In genomic region chr15:79265987-79266579, GRCh38 we compare ENCODE assay signal across 21 cellular contexts. TPM values are rescaled to one million over a fixed set of nuclear protein-coding genes. Genes with fewer than 3 reads are reported as not detected.
DNase-seq lines count a peak whose midpoint lies in the region; ATAC-seq and TF ChIP-seq lines count a peak whose summit lies in the region.
"Had no signal": no experiment of that assay in that cellular context is flagged by ENCODE, and none has a peak within 500 bp of the region (broad histone marks: within the 10 kb centered on the region; RNA-seq: fewer than 3 reads in every experiment).

No MANE protein-coding gene starts in this region.

- intact Hi-C loops in heart left ventricle (cut with DNase I), result no loop called here

- H3K27ac ChIP-seq in caudate nucleus (ENCODE audit: low read depth, low read length), result peak overlapping the region; percentile 16
- H3K27ac ChIP-seq in heart left ventricle, result peak overlapping the region in 7 of 12 donors; percentile 6 to 67 (median 48)
- peak overlapping the region; percentile 1 for H3K27ac ChIP-seq in layer of hippocampus (ENCODE audit: low read depth, low read length)
- no peak overlapping the region for H3K27ac ChIP-seq in Peyer's patch
- H3K27ac ChIP-seq: BLaER1 treated with 17β-estradiol and CSF1 and Interleukin-3, amounts not matched to agents 10 nM and 100 nM had no signal

- H3K9me3 ChIP-seq in heart left ventricle (no peaks in the 10 kb centered on the region), BE2C (no peaks in the 10 kb centered on the region), Peyer's patch (no peaks in the 10 kb centered on the region)
- H3K9me3 ChIP-seq: BLaER1 treated with 17β-estradiol and CSF1 and Interleukin-3, amounts not matched to agents 10 nM and 100 nM; MG63 had no signal

- peaks cover 0 to 19% (median 8%) of the 10 kb centered on the region in 12 donors for H3K4me1 ChIP-seq in heart left ventricle
- no peaks in the 10 kb centered on the region for H3K4me1 ChIP-seq in BE2C
- H3K4me1 ChIP-seq in Peyer's patch, result no peaks in the 10 kb centered on the region

- H3K4me3 ChIP-seq in heart left ventricle (no peak overlapping the region), BE2C (ENCODE audit: low read depth, low read length) (no peak overlapping the region), Peyer's patch (no peak overlapping the region)
- H3K4me3 ChIP-seq: BLaER1 treated with 17β-estradiol and CSF1 and Interleukin-3, amounts not matched to agents 10 nM and 100 nM; MG63 had no signal

- H3K36me3 ChIP-seq in heart left ventricle (no peaks in the 10 kb centered on the region), BE2C (no peaks in the 10 kb centered on the region), Peyer's patch (no peaks in the 10 kb centered on the region)
- H3K36me3 ChIP-seq: BLaER1 treated with 17β-estradiol and CSF1 and Interleukin-3, amounts not matched to agents 10 nM and 100 nM; MG63 had no signal

- no peak for DNase-seq in caudate nucleus (lab: John Stamatoyannopoulos, UW)
- DNase-seq in heart left ventricle, result peak in 2 of 5 donors; percentile 14 to 33
- peak; percentile 62 for DNase-seq in superior temporal gyrus (ENCODE audit: extremely low spot score)
- no peak for DNase-seq in GM19238 (ENCODE audit: insufficient read length, low spot score)
- DNase-seq in NAMALWA (ENCODE audit: low spot score), result no peak
- DNase-seq in BE2C, result no peak
- DNase-seq in Peyer's patch, result no peak
- DNase-seq: CD8-positive, alpha-beta memory T cell; DMS79 treated with DMSO at 0.1 percent for 48 hours; Kasumi-1; MG63; NCI-H1092; NCI-H1436 treated with DMSO at 0.1 percent for 48 hours; NCI-H2029; NCI-H2171; NCI-H526; PC-3 had no signal

- TF ChIP-seq POLR2A in heart left ventricle (IDR thresholded peaks at IDR 0.05) (no peak), Peyer's patch (IDR thresholded peaks at IDR 0.05) (no peak)

- ATAC-seq in heart left ventricle, result peak; percentile 74 to 93 (median 87)
- ATAC-seq: PC-3 had no signal

- H3K27me3 ChIP-seq in heart left ventricle, result peaks cover 0 to 13% (median 0%) of the 10 kb centered on the region in 9 donors
- H3K27me3 ChIP-seq in layer of hippocampus (ENCODE audit: control insufficient read depth, insufficient read depth, low read length), result no peaks in the 10 kb centered on the region
- 0 out of 2 replicates have a peak, but pooled peaks cover 4% of the 10 kb centered on the region for H3K27me3 ChIP-seq in BE2C
- H3K27me3 ChIP-seq in Peyer's patch, result no peaks in the 10 kb centered on the region
- H3K27me3 ChIP-seq: BLaER1 treated with 17β-estradiol and CSF1 and Interleukin-3, amounts not matched to agents 10 nM and 100 nM had no signal

- TF ChIP-seq CTCF in heart left ventricle (IDR thresholded peaks at IDR 0.05) (no peak), BE2C (IDR thresholded peaks at IDR 0.05; ENCODE audit: low read depth, low read length) (no peak), Peyer's patch (IDR thresholded peaks at IDR 0.05) (no peak)

- 38 to 54% (median 39%) methylated on average over 3 of the region's 3 CpGs for WGBS in heart left ventricle, 4 donors

RNA-seq across cellular contexts. Expression of gene ANKRD34C, which starts 16.4 kb away (rescaled TPM):
- total RNA-seq in heart left ventricle (1 to 10 TPM in 2 of 9 donors, under 1 TPM in 7; 0.09 to 2.0 (median 0.47) TPM), Peyer's patch (not detected)
- under 1 TPM in 1 of 2 donors, not detected in 1; 0.15 TPM for polyA plus RNA-seq in heart left ventricle
- not detected for polyA plus RNA-seq in BE2C (2012; ENCODE audit: insufficient read depth, insufficient read length, low read depth)
- total RNA-seq: A673; CD8-positive, alpha-beta memory T cell; PC-3; SK-MEL-5 had no signal
- polyA plus RNA-seq: CD8-positive, alpha-beta memory T cell had no signal

RNA-seq across cellular contexts. Expression of gene TMED3, which starts 44.8 kb away (rescaled TPM):
- 10 to 100 TPM; 18.0 to 48.2 (median 24.6) TPM for total RNA-seq in heart left ventricle
- polyA plus RNA-seq in heart left ventricle, result 10 to 100 TPM; 16.5 to 40.4 TPM
- 181 TPM for polyA plus RNA-seq in BE2C (2012; ENCODE audit: insufficient read depth, insufficient read length, low read depth)
- total RNA-seq in Peyer's patch, result 10 to 100 TPM; 21.0 to 52.0 (median 26.8) TPM

Comparison
In these comparisons a context has a peak if more than half of its experiments do, and no peak if none do; other contexts are left out.
1. H3K27ac ChIP-seq: peak in caudate nucleus (single experiment), heart left ventricle (7 of 12) and layer of hippocampus (single experiment); none in Peyer's patch (0 of 4).